Comparison of ENCODE assay signal across 19 cellular contexts in genomic region chr13:42815686-42816085, GRCh38. TPM values are rescaled to one million over a fixed set of nuclear protein-coding genes. Genes with fewer than 3 reads are reported as not detected.
"Had no signal": no experiment of that assay in that cellular context is flagged by ENCODE, and none has a peak within 500 bp of the region (broad histone marks: within the 10 kb centered on the region; RNA-seq: fewer than 3 reads in every experiment).

No MANE protein-coding gene starts in this region.

- H3K27me3 ChIP-seq: pancreas, testis, upper lobe of left lung had no signal

- H3K27ac ChIP-seq: esophagus squamous epithelium, left ventricle myocardium inferior, pancreas, spleen, testis, upper lobe of left lung had no signal

- H3K36me3 ChIP-seq: esophagus squamous epithelium, left ventricle myocardium inferior, pancreas, spleen, upper lobe of left lung had no signal

- DNase-seq: activated CD4-positive, CD25-positive, alpha-beta regulatory T cell treated with anti-CD3 and anti-CD28 coated beads, Interleukin-2, amount 50 U/mL, for 72 hours; activated naive CD4-positive, alpha-beta T cell treated with anti-CD3 and anti-CD28 coated beads for 36 hours; cortex of kidney; effector CD4-positive, alpha-beta T cell; esophagus squamous epithelium; hypothalamus; left ventricle myocardium inferior; mucosa of descending colon; naive thymus-derived CD4-positive, alpha-beta T cell; pancreas; spleen; stimulated activated naive CD8-positive, alpha-beta T cell treated with anti-CD3 and anti-CD28 coated beads, Interleukin-15, amount 100 ng/mL, for 72 hours; T-helper 1 cell; testis; upper lobe of left lung had no signal

- ATAC-seq: mucosa of descending colon; naive thymus-derived CD4-positive, alpha-beta T cell; pancreas; sciatic nerve; stimulated activated naive CD8-positive, alpha-beta T cell treated with anti-CD3 and anti-CD28 coated beads, Interleukin-15, amount 100 ng/mL, for 72 hours had no signal

- H3K9me3 ChIP-seq: esophagus squamous epithelium, left ventricle myocardium inferior, pancreas, testis, upper lobe of left lung had no signal

- H3K4me1 ChIP-seq: esophagus squamous epithelium, left ventricle myocardium inferior, pancreas, spleen, testis, upper lobe of left lung had no signal

- H3K4me3 ChIP-seq: esophagus squamous epithelium, left ventricle myocardium inferior, mucosa of descending colon, pancreas, spleen, testis, upper lobe of left lung had no signal

RNA-seq across cellular contexts. Expression of gene FAM216B, which starts 34.3 kb away (rescaled TPM):
- total RNA-seq: activated CD8-positive, alpha-beta memory T cell treated with anti-CD3 and anti-CD28 coated beads for 36 hours; activated naive CD4-positive, alpha-beta T cell treated with anti-CD3 and anti-CD28 coated beads for 36 hours; esophagus squamous epithelium; glomerular endothelial cell; kidney epithelial cell; naive thymus-derived CD4-positive, alpha-beta T cell; sciatic nerve; spleen had no signal
